ENCODE assay signal across 8 cellular contexts in the genomic region with DNA sequence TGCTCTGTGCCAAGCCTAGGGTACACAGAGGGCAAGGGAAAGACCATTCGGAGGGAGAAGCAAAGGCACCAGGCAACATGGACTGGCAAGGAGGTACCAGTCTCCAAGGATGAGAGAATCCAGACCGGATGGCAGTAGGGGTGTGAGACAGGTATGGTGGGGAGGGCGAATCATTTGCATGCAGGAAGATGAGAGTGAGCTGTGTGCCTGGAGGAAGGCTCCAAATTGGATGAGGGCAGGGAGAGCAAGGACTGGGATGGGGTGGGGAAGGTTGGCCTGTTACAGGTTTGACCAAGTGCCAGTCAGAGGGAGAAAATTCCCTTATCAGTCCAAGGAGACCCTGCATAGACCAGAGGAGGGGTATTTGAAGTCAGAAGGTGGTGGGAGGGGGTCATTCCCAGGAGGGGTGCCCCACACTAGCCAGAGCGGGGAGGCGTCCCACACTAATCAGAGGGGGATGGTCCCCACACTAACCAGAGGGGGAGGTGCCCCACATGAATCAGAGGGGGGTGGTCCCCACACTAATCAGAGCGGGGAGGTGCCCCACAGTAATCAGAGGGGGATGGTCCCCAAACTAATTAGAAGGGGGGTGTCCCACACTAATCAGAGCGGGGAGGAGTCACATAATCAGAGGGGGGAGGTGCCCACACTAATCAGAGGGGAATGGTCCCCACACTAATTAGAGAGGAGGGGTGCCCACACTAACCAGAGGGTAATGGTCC. TPM values are rescaled to one million over a fixed set of nuclear protein-coding genes. Genes with fewer than 3 reads are reported as not detected.
DNase-seq lines count a peak whose midpoint lies in the region; ATAC-seq and TF ChIP-seq lines count a peak whose summit lies in the region.

No MANE protein-coding gene starts in this region.

- peak overlapping the region; percentile 81 to 89 (median 86) for H3K27ac ChIP-seq in sigmoid colon

- WGBS in sigmoid colon, 2 donors: 10 to 38% methylated on average over 7 of the region's 7 CpGs

- no peaks in the 10 kb centered on the region for H3K27me3 ChIP-seq in sigmoid colon

- TF ChIP-seq CTCF in glutamatergic neuron (IDR thresholded peaks at IDR 0.05; ENCODE audit: partially characterized antibody, unreplicated experiment) (no peak), sigmoid colon (IDR thresholded peaks at IDR 0.05) (no peak)

- H3K4me1 Mint-ChIP-seq in T-helper 17 cell: peaks cover 48% of the 10 kb centered on the region
- peaks cover 10% of the 10 kb centered on the region for H3K4me1 Mint-ChIP-seq in glutamatergic neuron (ENCODE audit: low read depth, unreplicated experiment)

- no peak for TF ChIP-seq POLR2A in sigmoid colon (IDR thresholded peaks at IDR 0.05)

- peaks cover 0 to 42% (median 32%) of the 10 kb centered on the region in 4 donors for H3K4me1 ChIP-seq in sigmoid colon

- H3K27ac Mint-ChIP-seq in T-helper 17 cell (peak overlapping the region; percentile 96), glutamatergic neuron (ENCODE audit: unreplicated experiment) (peak overlapping the region; percentile 75)

- DNase-seq in T-helper 17 cell (no peak), glutamatergic neuron (no peak), sigmoid colon (peak; percentile 46), SW 1271 (lab: John Stamatoyannopoulos, UW) (no peak), GM03348 (ENCODE audit: low spot score) (no peak), NCI-H510A (lab: John Stamatoyannopoulos, UW) (no peak), UCSD-AML1 (lab: John Stamatoyannopoulos, UW; ENCODE audit: unreplicated experiment) (no peak)

- peak overlapping the region; percentile 69 to 99 (median 84) for H3K4me3 ChIP-seq in sigmoid colon

- H3K36me3 Mint-ChIP-seq in T-helper 17 cell (ENCODE audit: low read depth) (no peaks in the 10 kb centered on the region), glutamatergic neuron (ENCODE audit: unreplicated experiment) (peaks cover 4% of the 10 kb centered on the region)

- intact Hi-C loops in sigmoid colon (cut with DNase I): no loop called here

- no peak for TF ChIP-seq EP300 in sigmoid colon (IDR thresholded peaks at IDR 0.05)

- ATAC-seq in GM18861 (IDR thresholded peaks at IDR 0.05; ENCODE audit: unreplicated experiment): peak; percentile 5
- no peak for ATAC-seq in T-helper 17 cell

- H3K9me3 Mint-ChIP-seq in glutamatergic neuron (ENCODE audit: unreplicated experiment): peaks cover 8% of the 10 kb centered on the region

- no peaks in the 10 kb centered on the region for H3K36me3 ChIP-seq in sigmoid colon

- H3K9me3 ChIP-seq in T-helper 17 cell (ENCODE audit: control insufficient read depth, low read length, poor library complexity, severe bottlenecking) (no peaks in the 10 kb centered on the region), sigmoid colon (no peaks in the 10 kb centered on the region)

- H3K27me3 Mint-ChIP-seq in T-helper 17 cell (peaks cover 7% of the 10 kb centered on the region), glutamatergic neuron (ENCODE audit: unreplicated experiment) (peaks cover 14% of the 10 kb centered on the region)

- H3K4me3 Mint-ChIP-seq in T-helper 17 cell (peak overlapping the region; percentile 96), glutamatergic neuron (ENCODE audit: unreplicated experiment) (peak overlapping the region; percentile 94)

RNA-seq across cellular contexts. Expression of gene CANT1, which starts 0.7 kb away (rescaled TPM):
- total RNA-seq in T-helper 17 cell: 10 to 100 TPM; 47.8 to 50.2 TPM
- 33.3 TPM for total RNA-seq in glutamatergic neuron (ENCODE audit: unreplicated experiment)
- 10 to 100 TPM; 11.1 to 19.1 (median 13.4) TPM for total RNA-seq in sigmoid colon
- polyA plus RNA-seq in sigmoid colon: 100 to 1,000 TPM in 1 of 3 donors, 10 to 100 TPM in 2; 51.1 to 132 (median 60.3) TPM

RNA-seq across cellular contexts. Expression of gene C1QTNF1, which starts 15.1 kb away (rescaled TPM):
- total RNA-seq in T-helper 17 cell (under 1 TPM in 1 of 2 donors, not detected in 1; 0.13 TPM), glutamatergic neuron (ENCODE audit: unreplicated experiment) (0.15 TPM), sigmoid colon (10 to 100 TPM; 14.8 to 31.4 (median 26.2) TPM)
- 10 to 100 TPM in 1 of 3 donors, 1 to 10 TPM in 2; 1.4 to 34.6 (median 4.8) TPM for polyA plus RNA-seq in sigmoid colon

RNA-seq across cellular contexts. Expression of gene LGALS3BP, which starts 29.1 kb away (rescaled TPM):
- total RNA-seq in T-helper 17 cell: 10 to 100 TPM; 31.7 to 45.2 TPM
- total RNA-seq in glutamatergic neuron (ENCODE audit: unreplicated experiment): 30.3 TPM
- total RNA-seq in sigmoid colon: 100 to 1,000 TPM; 134 to 277 (median 186) TPM
- polyA plus RNA-seq in sigmoid colon: 100 to 1,000 TPM in 2 of 3 donors, 10 to 100 TPM in 1; 92.5 to 415 (median 138) TPM

Comparison
In these comparisons a context has a peak if more than half of its experiments do, and no peak if none do; other contexts are left out.
1. RNA of gene C1QTNF1, which starts 15.1 kb away (total RNA-seq): 14.8 to 31.4 TPM in sigmoid colon; 0.15 TPM in glutamatergic neuron (single experiment) and 0.13 TPM in T-helper 17 cell; every median in the first group is over 10 times any median in the second.